In the genomic region with DNA sequence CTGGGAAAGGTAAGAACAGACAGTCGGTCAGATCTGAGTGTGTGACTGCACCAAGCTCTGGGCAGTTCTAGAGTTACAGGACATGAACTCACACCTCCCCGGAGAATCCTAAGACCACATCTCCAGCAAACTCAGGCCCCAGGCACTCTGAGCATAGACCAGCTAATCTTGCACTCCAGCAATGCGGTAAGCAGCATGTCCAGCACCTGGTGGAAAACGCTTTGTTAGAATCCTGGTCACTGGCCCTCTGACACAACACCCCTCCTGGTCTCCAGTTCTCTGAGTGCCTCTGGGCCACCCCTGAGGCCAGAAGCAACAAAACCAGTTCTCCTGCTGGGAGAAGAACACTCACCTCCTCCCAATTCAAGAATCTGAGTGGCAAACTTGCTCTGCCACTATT, we compare ENCODE assay signal across 16 cellular contexts.
"Had no signal": no experiment of that assay in that cellular context is flagged by ENCODE, and none has a peak within 500 bp of the region (broad histone marks: within the 10 kb centered on the region; RNA-seq: fewer than 3 reads in every experiment).

No MANE protein-coding gene starts in this region.

- H3K27me3 Mint-ChIP-seq: activated T-helper 17 cell treated with anti-CD3 and anti-CD28 coated beads, Interleukin-2, amount 50 U/mL, for 72 hours had no signal

- H3K9ac ChIP-seq: parathyroid adenoma had no signal

- H3K27ac ChIP-seq: epithelial cell of prostate, parathyroid adenoma, thyroid gland, vagina had no signal

- H3K9me3 ChIP-seq: mucosa of descending colon, thyroid gland, vagina had no signal

- H3K4me3 Mint-ChIP-seq: activated T-helper 17 cell treated with anti-CD3 and anti-CD28 coated beads, Interleukin-2, amount 50 U/mL, for 72 hours; dendritic cell treated with granulocyte-macrophage colony-stimulating factor and Interleukin-4, amounts not matched to agents 40 ng/mL and 50 ng/mL, for 4 days; naive thymus-derived CD4-positive, alpha-beta T cell; stimulated activated effector memory CD8-positive, alpha-beta T cell treated with anti-CD3 and anti-CD28 coated beads, Interleukin-12 subunit alpha, Interleukin-12 subunit beta, amount 100 ng/mL, for 72 hours had no signal

- H2AFZ ChIP-seq: parathyroid adenoma had no signal

- H3K36me3 Mint-ChIP-seq: stimulated activated effector memory CD8-positive, alpha-beta T cell treated with anti-CD3 and anti-CD28 coated beads, Interleukin-12 subunit alpha, Interleukin-12 subunit beta, amount 100 ng/mL, for 72 hours had no signal

- DNase-seq: activated CD4-positive, alpha-beta T cell treated with anti-CD3 and anti-CD28 coated beads, Interleukin-2, amount 50 U/mL, for 48 hours; activated CD4-positive, CD25-positive, alpha-beta regulatory T cell treated with anti-CD3 and anti-CD28 coated beads, Interleukin-2, amount 50 U/mL, for 72 hours; activated naive CD4-positive, alpha-beta T cell treated with Interleukin-2 at 50 U/mL for 16 hours; anterior cingulate cortex; effector memory CD4-positive, alpha-beta T cell; mammary epithelial cell; mucosa of descending colon; naive thymus-derived CD4-positive, alpha-beta T cell; T1000 had no signal

- H3K36me3 ChIP-seq: thyroid gland, vagina had no signal

- H3K9me3 Mint-ChIP-seq: activated T-helper 17 cell treated with anti-CD3 and anti-CD28 coated beads, Interleukin-2, amount 50 U/mL, for 72 hours; dendritic cell treated with granulocyte-macrophage colony-stimulating factor and Interleukin-4, amounts not matched to agents 40 ng/mL and 50 ng/mL, for 4 days; stimulated activated effector memory CD8-positive, alpha-beta T cell treated with anti-CD3 and anti-CD28 coated beads, Interleukin-12 subunit alpha, Interleukin-12 subunit beta, amount 100 ng/mL, for 72 hours had no signal

- H3K4me1 Mint-ChIP-seq: activated T-helper 17 cell treated with anti-CD3 and anti-CD28 coated beads, Interleukin-2, amount 50 U/mL, for 72 hours; stimulated activated effector memory CD8-positive, alpha-beta T cell treated with anti-CD3 and anti-CD28 coated beads, Interleukin-12 subunit alpha, Interleukin-12 subunit beta, amount 100 ng/mL, for 72 hours had no signal

- H3K27me3 ChIP-seq: thyroid gland, vagina had no signal

- H3K27ac Mint-ChIP-seq: activated T-helper 17 cell treated with anti-CD3 and anti-CD28 coated beads, Interleukin-2, amount 50 U/mL, for 72 hours; dendritic cell treated with granulocyte-macrophage colony-stimulating factor and Interleukin-4, amounts not matched to agents 40 ng/mL and 50 ng/mL, for 4 days; naive thymus-derived CD4-positive, alpha-beta T cell; stimulated activated effector memory CD8-positive, alpha-beta T cell treated with anti-CD3 and anti-CD28 coated beads, Interleukin-12 subunit alpha, Interleukin-12 subunit beta, amount 100 ng/mL, for 72 hours had no signal

- H3K4me3 ChIP-seq: mucosa of descending colon, thyroid gland, vagina had no signal

- ATAC-seq: activated T-helper 17 cell treated with anti-CD3 and anti-CD28 coated beads, Interleukin-2, amount 50 U/mL, for 72 hours; mucosa of descending colon; naive thymus-derived CD4-positive, alpha-beta T cell; stimulated activated effector memory CD8-positive, alpha-beta T cell treated with anti-CD3 and anti-CD28 coated beads, Interleukin-12 subunit alpha, Interleukin-12 subunit beta, amount 100 ng/mL, for 72 hours had no signal

- H3K79me2 ChIP-seq: parathyroid adenoma had no signal

- H3K4me1 ChIP-seq: parathyroid adenoma, thyroid gland, vagina had no signal
